ENCODE assay signal across 16 cellular contexts in genomic region chr1:25255711-25256577, GRCh38. TPM values are rescaled to one million over a fixed set of nuclear protein-coding genes. Genes with fewer than 3 reads are reported as not detected.
"Had no signal": no experiment of that assay in that cellular context is flagged by ENCODE, and none has a peak within 500 bp of the region (broad histone marks: within the 10 kb centered on the region; RNA-seq: fewer than 3 reads in every experiment).

No MANE protein-coding gene starts in this region.

- H3K4me2 ChIP-seq: hepatocyte had no signal

- H3K27me3 Mint-ChIP-seq: T-cell had no signal

- H3K27me3 ChIP-seq: dorsolateral prefrontal cortex, hepatocyte, tibial nerve had no signal

- H3K4me3 Mint-ChIP-seq: activated naive CD4-positive, alpha-beta T cell treated with anti-CD3 and anti-CD28 coated beads for 36 hours; natural killer cell; T-cell had no signal

- H3K4me3 ChIP-seq: dorsolateral prefrontal cortex, hepatocyte, left ventricle myocardium inferior, psoas muscle, tibial nerve had no signal

- ATAC-seq: natural killer cell, sciatic nerve, T-cell had no signal

- H3K27ac ChIP-seq: dorsolateral prefrontal cortex, hepatocyte, left ventricle myocardium inferior, tibial nerve had no signal

- H3K4me1 ChIP-seq: tibial nerve had no signal

- H3K27ac Mint-ChIP-seq: activated naive CD4-positive, alpha-beta T cell treated with anti-CD3 and anti-CD28 coated beads for 36 hours; natural killer cell; T-cell had no signal

- H3K36me3 Mint-ChIP-seq: natural killer cell had no signal

- H3K9me3 ChIP-seq: left ventricle myocardium inferior, psoas muscle, tibial nerve had no signal

- DNase-seq: activated CD4-positive, alpha-beta T cell treated with anti-CD3 and anti-CD28 coated beads, Interleukin-2, amount 50 U/mL, for 4 hours; activated CD4-positive, CD25-positive, alpha-beta regulatory T cell treated with anti-CD3 and anti-CD28 coated beads, Interleukin-2, amount 50 U/mL, for 72 hours; activated naive CD4-positive, alpha-beta T cell treated with anti-CD3 and anti-CD28 coated beads for 36 hours; activated T-cell treated with anti-CD3 and anti-CD28 coated beads for 4 hours; dorsolateral prefrontal cortex; kidney; left ventricle myocardium inferior; natural killer cell; psoas muscle; stimulated activated CD4-positive, alpha-beta T cell treated with anti-CD3 and anti-CD28 coated beads, Interleukin-1b, Interleukin-23, amount 100 ng/mL, for 48 hours; T-cell; T-helper 9 cell had no signal

- H3K9me3 Mint-ChIP-seq: activated naive CD4-positive, alpha-beta T cell treated with anti-CD3 and anti-CD28 coated beads for 36 hours; natural killer cell; T-cell had no signal

- H3K36me3 ChIP-seq: left ventricle myocardium inferior had no signal

- H2AFZ ChIP-seq: hepatocyte had no signal

RNA-seq across cellular contexts. Expression of gene RHD, which starts 16.4 kb away (rescaled TPM):
- total RNA-seq: activated naive CD4-positive, alpha-beta T cell treated with anti-CD3 and anti-CD28 coated beads for 36 hours; hepatocyte; kidney; left ventricle myocardium inferior; tibial nerve had no signal
- polyA plus RNA-seq: esophagus, psoas muscle had no signal
